15 cellular contexts compared by ENCODE assay signal in genomic region chrX:124030520-124030919, GRCh38.
DNase-seq lines count a peak whose midpoint lies in the region; ATAC-seq and TF ChIP-seq lines count a peak whose summit lies in the region.
"Had no signal": no experiment of that assay in that cellular context is flagged by ENCODE, and none has a peak within 500 bp of the region (broad histone marks: within the 10 kb centered on the region; RNA-seq: fewer than 3 reads in every experiment).

No MANE protein-coding gene starts in this region.

- H3K36me3 ChIP-seq in MG63 = peaks cover 6% of the 10 kb centered on the region

- no peak overlapping the region for H3K4me3 ChIP-seq in MG63

- no peak overlapping the region for H3K27ac ChIP-seq in foreskin keratinocyte

- H3K27me3 ChIP-seq in foreskin keratinocyte (no peaks in the 10 kb centered on the region), MG63 (no peaks in the 10 kb centered on the region)

- ATAC-seq in GM18870 (IDR thresholded peaks at IDR 0.05; ENCODE audit: unreplicated experiment) = peak; percentile 79
- peak; percentile 68 for ATAC-seq in GM21526 (IDR thresholded peaks at IDR 0.05; ENCODE audit: low FRiP score, unreplicated experiment)
- peak; percentile 80 for ATAC-seq in HG03060 (IDR thresholded peaks at IDR 0.05; ENCODE audit: low read depth, unreplicated experiment)
- peak; percentile 64 for ATAC-seq in foreskin keratinocyte
- ATAC-seq: effector memory CD8-positive, alpha-beta T cell; Panc1; stimulated activated memory B cell treated with anti-CD40 and anti-IgM and Interleukin-4, amounts not matched to agents 10 μg/mL and 1 μg/mL and 100 μg/mL, for 72 hours had no signal

- H3K4me1 ChIP-seq in foreskin keratinocyte = peaks cover 3% of the 10 kb centered on the region

- peak in 1 of 2 donors; percentile 34 for DNase-seq in foreskin keratinocyte
- DNase-seq in stimulated activated naive CD4-positive, alpha-beta T cell treated with Interleukin-2 at 50 U/mL for 16 hours (lab: John Stamatoyannopoulos, UW) = no peak
- DNase-seq in stimulated activated CD8-positive, alpha-beta memory T cell treated with anti-CD3 and anti-CD28 coated beads, Interleukin-4, amount 100 ng/mL, for 48 hours = no peak
- DNase-seq in MG63 = no peak
- DNase-seq in AML-193 (lab: John Stamatoyannopoulos, UW) = no peak
- DNase-seq: activated T-cell treated with anti-CD3 and anti-CD28 coated beads for 4 hours; anterior cingulate cortex; effector memory CD8-positive, alpha-beta T cell; head of caudate nucleus; NCI-H2107 had no signal

- TF ChIP-seq CTCF in foreskin keratinocyte (conservative IDR thresholded peaks at IDR 0.05) = no peak

- no peaks in the 10 kb centered on the region for H3K9me3 ChIP-seq in MG63
